18 cellular contexts compared by ENCODE assay signal in genomic region chr19:41919948-41920712, GRCh38. TPM values are rescaled to one million over a fixed set of nuclear protein-coding genes. Genes with fewer than 3 reads are reported as not detected.
A peak's percentile ranks its signal among the peaks of the same experiment; 100 is the strongest.
DNase-seq lines count a peak whose midpoint lies in the region; ATAC-seq, FAIRE-seq and TF ChIP-seq lines count a peak whose summit lies in the region.
"Had no signal": no experiment of that assay in that cellular context is flagged by ENCODE, and none has a peak within 500 bp of the region (broad histone marks: within the 10 kb centered on the region; RNA-seq: fewer than 3 reads in every experiment).

No MANE protein-coding gene starts in this region.

- no peaks in the 10 kb centered on the region for H3K36me3 Mint-ChIP-seq in astrocyte (ENCODE audit: low read depth, unreplicated experiment)
- no peaks in the 10 kb centered on the region for H3K36me3 Mint-ChIP-seq in glutamatergic neuron (ENCODE audit: unreplicated experiment)
- H3K36me3 Mint-ChIP-seq: CD8-positive, alpha-beta T cell; IgD-negative memory B cell had no signal

- H3K9me3 ChIP-seq in HepG2 (ENCODE audit: low read length) (no peaks in the 10 kb centered on the region), right lobe of liver (no peaks in the 10 kb centered on the region), astrocyte (ENCODE audit: insufficient read depth, low read depth, low read length) (peaks cover 14% of the 10 kb centered on the region), Peyer's patch (no peaks in the 10 kb centered on the region), sigmoid colon (no peaks in the 10 kb centered on the region)

- TF ChIP-seq POLR2A in HepG2 (IDR thresholded peaks at IDR 0.05; ENCODE audit: insufficient read depth in 1 of 2, low read depth in 2 of 2, low read length in 2 of 2) (no peak), right lobe of liver (IDR thresholded peaks at IDR 0.05) (no peak), Peyer's patch (IDR thresholded peaks at IDR 0.05) (no peak), sigmoid colon (IDR thresholded peaks at IDR 0.05) (no peak)

- intact Hi-C loops in HepG2 (cut with micrococcal nuclease; ENCODE audit: unreplicated experiment) (no loop called here), right lobe of liver (cut with DNase I) (no loop called here), sigmoid colon (cut with DNase I) (no loop called here)

- H3K9ac ChIP-seq in HepG2 (ENCODE audit: insufficient read depth, low read depth, low read length) = no peak overlapping the region
- no peak overlapping the region for H3K9ac ChIP-seq in astrocyte (ENCODE audit: low read length)

- FAIRE-seq in HepG2 (lab: Jason Lieb, UNC) (no peak), astrocyte (lab: Jason Lieb, UNC) (peak; percentile 50)

- in situ Hi-C loops in HepG2 (cut with HindIII; ENCODE audit: extremely low pct_ligation_motif_present, low pct_unique_long_range_greater_than_20kb) = no loop called here

- H3K4me2 ChIP-seq in HepG2 (ENCODE audit: low read depth, low read length) (no peak overlapping the region), astrocyte (ENCODE audit: low read length) (no peak overlapping the region)

- TF ChIP-seq RAD21 in HepG2 (CRISPR knock-in tag; IDR thresholded peaks at IDR 0.05) = no peak

- no peaks in the 10 kb centered on the region for H3K4me1 Mint-ChIP-seq in astrocyte (ENCODE audit: low read depth, unreplicated experiment)
- peaks cover 7% of the 10 kb centered on the region for H3K4me1 Mint-ChIP-seq in glutamatergic neuron (ENCODE audit: low read depth, unreplicated experiment)

- WGBS in HepG2 (ENCODE audit: low lambda C conversion rate) = 74% methylated on average over 20 of the region's 33 CpGs
- 63% methylated on average over 7 of the region's 33 CpGs for WGBS in right lobe of liver (ENCODE audit: insufficient coverage, low coverage, low lambda C conversion rate, missing lambda C conversion rate)
- 74 to 86% methylated on average over 33 of the region's 33 CpGs for WGBS in sigmoid colon, 2 donors

- H3K27ac ChIP-seq in HepG2 (ENCODE audit: extremely low read length, insufficient read depth, low read length) = no peak overlapping the region
- H3K27ac ChIP-seq in right lobe of liver = no peak overlapping the region
- no peak overlapping the region for H3K27ac ChIP-seq in astrocyte (ENCODE audit: low read depth, low read length)
- H3K27ac ChIP-seq in Peyer's patch = no peak overlapping the region
- H3K27ac ChIP-seq in sigmoid colon = no peak overlapping the region

- H3K27me3 Mint-ChIP-seq in astrocyte (ENCODE audit: low read depth, unreplicated experiment) = peaks cover 15% of the 10 kb centered on the region
- H3K27me3 Mint-ChIP-seq in glutamatergic neuron (ENCODE audit: unreplicated experiment) = peaks cover 9% of the 10 kb centered on the region

- H2AFZ ChIP-seq in HepG2 (ENCODE audit: low read length) (no peak overlapping the region), astrocyte (ENCODE audit: low read depth, low read length) (no peak overlapping the region)

- H3K4me3 ChIP-seq in HepG2 (replicated peaks in 1 of 3; ENCODE audit: insufficient read depth in 1 of 3, low read depth in 2 of 3, low read length in 3 of 3) = no peak overlapping the region
- no peak overlapping the region for H3K4me3 ChIP-seq in right lobe of liver
- no peak overlapping the region for H3K4me3 ChIP-seq in astrocyte (ENCODE audit: insufficient read depth, low read depth, low read length)
- no peak overlapping the region for H3K4me3 ChIP-seq in Peyer's patch
- no peak overlapping the region for H3K4me3 ChIP-seq in sigmoid colon

- no peaks in the 10 kb centered on the region for H3K4me1 ChIP-seq in HepG2 (ENCODE audit: insufficient read depth, low read length)
- no peaks in the 10 kb centered on the region for H3K4me1 ChIP-seq in right lobe of liver
- no peaks in the 10 kb centered on the region for H3K4me1 ChIP-seq in astrocyte (ENCODE audit: insufficient read depth, low read length)
- H3K4me1 ChIP-seq in Peyer's patch = peaks cover 0 to 8% (median 3%) of the 10 kb centered on the region in 4 donors
- H3K4me1 ChIP-seq in sigmoid colon = peaks cover 0 to 4% (median 3%) of the 10 kb centered on the region in 4 donors

- TF ChIP-seq EP300 in HepG2 (IDR thresholded peaks at IDR 0.05; ENCODE audit: low read depth in 2 of 2, low read length in 2 of 2) (no peak), HepG2 (CRISPR knock-in tag; IDR thresholded peaks at IDR 0.05; ENCODE audit: borderline replicate concordance) (no peak), sigmoid colon (IDR thresholded peaks at IDR 0.05) (no peak)

- no TSS peak for BruUV-seq in HepG2 (replicated peaks; lab: Mats Ljungman, UMichigan)

- H3K4me3 Mint-ChIP-seq in astrocyte (ENCODE audit: unreplicated experiment) (no peak overlapping the region), glutamatergic neuron (ENCODE audit: unreplicated experiment) (no peak overlapping the region)
- H3K4me3 Mint-ChIP-seq: B cell; CD8-positive, alpha-beta T cell; IgD-negative memory B cell had no signal

- POLR2A ChIA-PET in HepG2 (lab: Yijun Ruan, JAX) = no interaction called here

- H3K27me3 ChIP-seq in HepG2 (ENCODE audit: control insufficient read depth in 1 of 2, insufficient read depth in 2 of 2, low read length in 2 of 2) (peaks cover 0 to 40% of the 10 kb centered on the region in 2 experiments), right lobe of liver (peaks cover 0 to 8% of the 10 kb centered on the region in 2 donors), astrocyte (ENCODE audit: insufficient read depth, low read length) (peaks cover 88% of the 10 kb centered on the region), Peyer's patch (peaks cover 0 to 35% of the 10 kb centered on the region in 2 donors), sigmoid colon (peaks cover 47 to 98% (median 95%) of the 10 kb centered on the region in 3 donors)

- H3K36me3 ChIP-seq in HepG2 (replicated peaks in 1 of 2; ENCODE audit: control insufficient read depth in 1 of 2, insufficient read depth in 2 of 2, low read length in 2 of 2) = no peaks in the 10 kb centered on the region
- H3K36me3 ChIP-seq in right lobe of liver = no peaks in the 10 kb centered on the region
- no peaks in the 10 kb centered on the region for H3K36me3 ChIP-seq in astrocyte (ENCODE audit: insufficient read depth, low read length)
- no peaks in the 10 kb centered on the region for H3K36me3 ChIP-seq in Peyer's patch
- no peaks in the 10 kb centered on the region for H3K36me3 ChIP-seq in sigmoid colon

- H4K20me1 ChIP-seq in HepG2 (ENCODE audit: insufficient read depth, low read length) (no peaks in the 10 kb centered on the region), astrocyte (ENCODE audit: insufficient read depth, low read length) (peaks cover 17% of the 10 kb centered on the region)

- H3K27ac Mint-ChIP-seq in astrocyte (ENCODE audit: unreplicated experiment) (no peak overlapping the region), glutamatergic neuron (ENCODE audit: unreplicated experiment) (no peak overlapping the region)
- H3K27ac Mint-ChIP-seq: B cell; CD8-positive, alpha-beta T cell; IgD-negative memory B cell had no signal

- CTCF ChIA-PET in HepG2 (lab: Yijun Ruan, JAX; ENCODE audit: low intra/inter-chr PET ratio, low total read pairs) = no interaction called here

- no peak for ATAC-seq in HepG2
- no peak for ATAC-seq in right lobe of liver

- TF ChIP-seq CTCF in HepG2 (CRISPR knock-in tag; IDR thresholded peaks at IDR 0.05) (no peak), right lobe of liver (IDR thresholded peaks at IDR 0.05) (no peak), astrocyte (IDR thresholded peaks at IDR 0.05; ENCODE audit: insufficient read depth, low read depth, low read length) (no peak), glutamatergic neuron (IDR thresholded peaks at IDR 0.05; ENCODE audit: partially characterized antibody, unreplicated experiment) (no peak), Peyer's patch (IDR thresholded peaks at IDR 0.05) (no peak), sigmoid colon (IDR thresholded peaks at IDR 0.05) (no peak)

- peaks cover 4% of the 10 kb centered on the region for H3K9me3 Mint-ChIP-seq in astrocyte (ENCODE audit: unreplicated experiment)
- peaks cover 9% of the 10 kb centered on the region for H3K9me3 Mint-ChIP-seq in glutamatergic neuron (ENCODE audit: unreplicated experiment)
- H3K9me3 Mint-ChIP-seq: CD8-positive, alpha-beta T cell; IgD-negative memory B cell had no signal

- H3K79me2 ChIP-seq in HepG2 (ENCODE audit: insufficient read depth, low read length) = no peaks in the 10 kb centered on the region
- H3K79me2 ChIP-seq in astrocyte (ENCODE audit: insufficient read depth, low read length) = no peaks in the 10 kb centered on the region

- DNase-seq in HepG2 (ENCODE audit: low spot score) (no peak), right lobe of liver (no peak), astrocyte (ENCODE audit: low read depth) (no peak), glutamatergic neuron (peak; percentile 10), Peyer's patch (no peak), OCI-M1 (lab: John Stamatoyannopoulos, UW) (no peak), sigmoid colon (no peak)
- DNase-seq: CD8-positive, alpha-beta T cell; DND-41; GF-D8; NCI-H1436; NCI-H2081 treated with DMSO at 0.1 percent for 48 hours; NCI-H524 treated with DMSO at 0.1 percent for 48 hours; NK-92 treated with Interleukin-12 subunit alpha and Interleukin-12 subunit beta, amount 100 ng/mL, for 24 hours had no signal

RNA-seq across cellular contexts. Expression of gene ERFL, which starts 8.1 kb away (rescaled TPM):
- total RNA-seq in HepG2 (2016; rRNA removed; fragmentation: Illumina TruSeq; extraction: Trizol) (not detected in 2 replicates), right lobe of liver (not detected), astrocyte (0.36 and 0.41 TPM in 2 replicates), glutamatergic neuron (ENCODE audit: unreplicated experiment) (1.6 TPM), Peyer's patch (1 to 10 TPM in 2 of 4 donors, under 1 TPM in 1, not detected in 1; 0.94 to 1.7 (median 1.7) TPM), sigmoid colon (not detected)
- not detected in 2 replicates for total RNA-seq in HepG2 (2016; cell fraction: cytosol; rRNA removed; fragmentation: Illumina TruSeq; extraction: Trizol; ENCODE audit: low read depth)
- total RNA-seq in HepG2 (2016; cell fraction: insoluble cytoplasmic fraction; rRNA removed; fragmentation: Illumina TruSeq; extraction: Trizol) = not detected in 2 replicates
- total RNA-seq in HepG2 (2016; cell fraction: membrane; rRNA removed; fragmentation: Illumina TruSeq; extraction: Trizol) = not detected in 2 replicates
- total RNA-seq in HepG2 (2016; cell fraction: nucleus; rRNA removed; fragmentation: Illumina TruSeq; extraction: Trizol) = not detected in 2 replicates
- polyA plus RNA-seq in HepG2 (2011; rRNA removed) (not detected in 2 replicates), sigmoid colon (1 to 10 TPM in 1 of 3 donors, not detected in 2; 1.3 TPM)
- polyA plus RNA-seq in HepG2 (2011; cell fraction: cytosol; rRNA removed) = 0.03 TPM in 1 of 2 replicates, not detected in the other
- polyA plus RNA-seq in HepG2 (2011; cell fraction: nucleus; rRNA removed) = not detected in 2 replicates
- 0.07 TPM in 1 of 2 replicates, not detected in the other for polyA plus RNA-seq in HepG2 (2012)
- polyA plus RNA-seq in HepG2 (2016; cell fraction: cytosol; fragmentation: Illumina TruSeq; extraction: Trizol; ENCODE audit: low read depth) = not detected in 2 replicates
- polyA plus RNA-seq in HepG2 (2016; cell fraction: insoluble cytoplasmic fraction; fragmentation: Illumina TruSeq; extraction: Trizol; ENCODE audit: low read depth) = not detected in 2 replicates
- polyA plus RNA-seq in HepG2 (2016; cell fraction: membrane; fragmentation: Illumina TruSeq; extraction: Trizol; ENCODE audit: low read depth) = not detected in 2 replicates
- not detected in 2 replicates for polyA plus RNA-seq in HepG2 (2016; cell fraction: nucleus; fragmentation: Illumina TruSeq; extraction: Trizol; ENCODE audit: insufficient read depth, low read depth)
- not detected in 2 replicates for polyA minus RNA-seq in HepG2 (2011; rRNA and poly(A)+ RNA removed; ENCODE audit: low replicate concordance)
- polyA minus RNA-seq in HepG2 (2011; cell fraction: cytosol; rRNA and poly(A)+ RNA removed) = not detected in 2 replicates
- not detected in 2 replicates for polyA minus RNA-seq in HepG2 (2011; cell fraction: nucleus; rRNA and poly(A)+ RNA removed)
- total RNA-seq: H7, SK-MEL-5 had no signal
- polyA plus RNA-seq: IgD-negative memory B cell had no signal

RNA-seq across cellular contexts. Expression of gene ARHGEF1, which starts 37.1 kb away (rescaled TPM):
- total RNA-seq in HepG2 (2016; rRNA removed; fragmentation: Illumina TruSeq; extraction: Trizol) = 26.2 and 34.7 TPM in 2 replicates
- total RNA-seq in HepG2 (2016; cell fraction: cytosol; rRNA removed; fragmentation: Illumina TruSeq; extraction: Trizol; ENCODE audit: low read depth) = 6.5 and 9.6 TPM in 2 replicates
- 16.1 and 36.8 TPM in 2 replicates for total RNA-seq in HepG2 (2016; cell fraction: insoluble cytoplasmic fraction; rRNA removed; fragmentation: Illumina TruSeq; extraction: Trizol)
- total RNA-seq in HepG2 (2016; cell fraction: membrane; rRNA removed; fragmentation: Illumina TruSeq; extraction: Trizol) = 10.4 and 11.0 TPM in 2 replicates
- total RNA-seq in HepG2 (2016; cell fraction: nucleus; rRNA removed; fragmentation: Illumina TruSeq; extraction: Trizol) = 28.3 and 29.2 TPM in 2 replicates
- 33.1 and 33.7 TPM in 2 replicates for polyA plus RNA-seq in HepG2 (2011; rRNA removed)
- 20.2 and 33.5 TPM in 2 replicates for polyA plus RNA-seq in HepG2 (2011; cell fraction: cytosol; rRNA removed)
- polyA plus RNA-seq in HepG2 (2011; cell fraction: nucleus; rRNA removed) = 215 and 292 TPM in 2 replicates
- 33.2 and 34.0 TPM in 2 replicates for polyA plus RNA-seq in HepG2 (2012)
- polyA plus RNA-seq in HepG2 (2016; cell fraction: cytosol; fragmentation: Illumina TruSeq; extraction: Trizol; ENCODE audit: low read depth) = 3.8 and 4.4 TPM in 2 replicates
- 20.7 and 29.5 TPM in 2 replicates for polyA plus RNA-seq in HepG2 (2016; cell fraction: insoluble cytoplasmic fraction; fragmentation: Illumina TruSeq; extraction: Trizol; ENCODE audit: low read depth)
- 7.4 and 8.4 TPM in 2 replicates for polyA plus RNA-seq in HepG2 (2016; cell fraction: membrane; fragmentation: Illumina TruSeq; extraction: Trizol; ENCODE audit: low read depth)
- polyA plus RNA-seq in HepG2 (2016; cell fraction: nucleus; fragmentation: Illumina TruSeq; extraction: Trizol; ENCODE audit: insufficient read depth, low read depth) = 90.2 and 102 TPM in 2 replicates
- 15.9 and 39.4 TPM in 2 replicates for polyA minus RNA-seq in HepG2 (2011; rRNA and poly(A)+ RNA removed; ENCODE audit: low replicate concordance)
- polyA minus RNA-seq in HepG2 (2011; cell fraction: cytosol; rRNA and poly(A)+ RNA removed) = 16.3 and 26.4 TPM in 2 replicates
- polyA minus RNA-seq in HepG2 (2011; cell fraction: nucleus; rRNA and poly(A)+ RNA removed) = 29.6 and 31.9 TPM in 2 replicates
- total RNA-seq in right lobe of liver = 10 to 100 TPM; 25.3 to 39.7 (median 30.2) TPM
- 69.8 and 73.1 TPM in 2 replicates for total RNA-seq in astrocyte
- 78.7 TPM for total RNA-seq in glutamatergic neuron (ENCODE audit: unreplicated experiment)
- total RNA-seq in Peyer's patch = 100 to 1,000 TPM in 3 of 4 donors, 10 to 100 TPM in 1; 90.0 to 368 (median 148) TPM
- total RNA-seq in sigmoid colon = 10 to 100 TPM; 31.8 to 65.4 (median 34.8) TPM
- polyA plus RNA-seq in sigmoid colon = 100 to 1,000 TPM in 1 of 3 donors, 10 to 100 TPM in 2; 30.5 to 151 (median 45.0) TPM

RNA-seq across cellular contexts. Expression of gene RABAC1, which starts 39.0 kb away (rescaled TPM):
- total RNA-seq in HepG2 (2016; rRNA removed; fragmentation: Illumina TruSeq; extraction: Trizol) = 20.7 and 37.4 TPM in 2 replicates
- 32.7 and 40.5 TPM in 2 replicates for total RNA-seq in HepG2 (2016; cell fraction: cytosol; rRNA removed; fragmentation: Illumina TruSeq; extraction: Trizol; ENCODE audit: low read depth)
- total RNA-seq in HepG2 (2016; cell fraction: insoluble cytoplasmic fraction; rRNA removed; fragmentation: Illumina TruSeq; extraction: Trizol) = 21.9 and 38.8 TPM in 2 replicates
- total RNA-seq in HepG2 (2016; cell fraction: membrane; rRNA removed; fragmentation: Illumina TruSeq; extraction: Trizol) = 24.1 and 26.6 TPM in 2 replicates
- total RNA-seq in HepG2 (2016; cell fraction: nucleus; rRNA removed; fragmentation: Illumina TruSeq; extraction: Trizol) = 28.4 and 29.8 TPM in 2 replicates
- polyA plus RNA-seq in HepG2 (2011; rRNA removed) = 74.0 and 91.2 TPM in 2 replicates
- 112 and 172 TPM in 2 replicates for polyA plus RNA-seq in HepG2 (2011; cell fraction: cytosol; rRNA removed)
- polyA plus RNA-seq in HepG2 (2011; cell fraction: nucleus; rRNA removed) = 93.5 and 96.2 TPM in 2 replicates
- 38.2 and 66.0 TPM in 2 replicates for polyA plus RNA-seq in HepG2 (2012)
- polyA plus RNA-seq in HepG2 (2016; cell fraction: cytosol; fragmentation: Illumina TruSeq; extraction: Trizol; ENCODE audit: low read depth) = 34.2 and 39.3 TPM in 2 replicates
- 20.0 and 22.5 TPM in 2 replicates for polyA plus RNA-seq in HepG2 (2016; cell fraction: insoluble cytoplasmic fraction; fragmentation: Illumina TruSeq; extraction: Trizol; ENCODE audit: low read depth)
- polyA plus RNA-seq in HepG2 (2016; cell fraction: membrane; fragmentation: Illumina TruSeq; extraction: Trizol; ENCODE audit: low read depth) = 21.0 and 26.9 TPM in 2 replicates
- 52.4 and 53.1 TPM in 2 replicates for polyA plus RNA-seq in HepG2 (2016; cell fraction: nucleus; fragmentation: Illumina TruSeq; extraction: Trizol; ENCODE audit: insufficient read depth, low read depth)
- 32.5 and 96.8 TPM in 2 replicates for polyA minus RNA-seq in HepG2 (2011; rRNA and poly(A)+ RNA removed; ENCODE audit: low replicate concordance)
- polyA minus RNA-seq in HepG2 (2011; cell fraction: cytosol; rRNA and poly(A)+ RNA removed) = 26.4 and 26.8 TPM in 2 replicates
- polyA minus RNA-seq in HepG2 (2011; cell fraction: nucleus; rRNA and poly(A)+ RNA removed) = 21.6 and 26.0 TPM in 2 replicates
- total RNA-seq in right lobe of liver = 100 to 1,000 TPM in 2 of 6 experiments, 10 to 100 TPM in 4; 53.6 to 124 (median 75.8) TPM
- 257 and 278 TPM in 2 replicates for total RNA-seq in astrocyte
- 139 TPM for total RNA-seq in glutamatergic neuron (ENCODE audit: unreplicated experiment)
- 100 to 1,000 TPM in 3 of 4 donors, 10 to 100 TPM in 1; 81.7 to 146 (median 124) TPM for total RNA-seq in Peyer's patch
- total RNA-seq in sigmoid colon = 100 to 1,000 TPM; 128 to 255 (median 180) TPM
- 100 to 1,000 TPM; 139 to 236 (median 170) TPM for polyA plus RNA-seq in sigmoid colon

RNA-seq across cellular contexts. Expression of gene CD79A, which starts 43.1 kb away (rescaled TPM):
- total RNA-seq in HepG2 (2016; rRNA removed; fragmentation: Illumina TruSeq; extraction: Trizol) = 0.27 and 0.33 TPM in 2 replicates
- total RNA-seq in HepG2 (2016; cell fraction: cytosol; rRNA removed; fragmentation: Illumina TruSeq; extraction: Trizol; ENCODE audit: low read depth) = 0.26 and 0.51 TPM in 2 replicates
- 0.24 and 0.37 TPM in 2 replicates for total RNA-seq in HepG2 (2016; cell fraction: insoluble cytoplasmic fraction; rRNA removed; fragmentation: Illumina TruSeq; extraction: Trizol)
- 0.62 TPM in 1 of 2 replicates, not detected in the other for total RNA-seq in HepG2 (2016; cell fraction: membrane; rRNA removed; fragmentation: Illumina TruSeq; extraction: Trizol)
- 0.40 TPM in 1 of 2 replicates, not detected in the other for total RNA-seq in HepG2 (2016; cell fraction: nucleus; rRNA removed; fragmentation: Illumina TruSeq; extraction: Trizol)
- polyA plus RNA-seq in HepG2 (2011; rRNA removed) = 0.24 and 0.30 TPM in 2 replicates
- 0.44 and 0.52 TPM in 2 replicates for polyA plus RNA-seq in HepG2 (2011; cell fraction: cytosol; rRNA removed)
- polyA plus RNA-seq in HepG2 (2011; cell fraction: nucleus; rRNA removed) = 0.31 and 0.51 TPM in 2 replicates
- 0.25 TPM in 1 of 2 replicates, not detected in the other for polyA plus RNA-seq in HepG2 (2012)
- 0.21 and 0.44 TPM in 2 replicates for polyA plus RNA-seq in HepG2 (2016; cell fraction: cytosol; fragmentation: Illumina TruSeq; extraction: Trizol; ENCODE audit: low read depth)
- 0.49 and 0.52 TPM in 2 replicates for polyA plus RNA-seq in HepG2 (2016; cell fraction: insoluble cytoplasmic fraction; fragmentation: Illumina TruSeq; extraction: Trizol; ENCODE audit: low read depth)
- 0.69 and 1.1 TPM in 2 replicates for polyA plus RNA-seq in HepG2 (2016; cell fraction: membrane; fragmentation: Illumina TruSeq; extraction: Trizol; ENCODE audit: low read depth)
- polyA plus RNA-seq in HepG2 (2016; cell fraction: nucleus; fragmentation: Illumina TruSeq; extraction: Trizol; ENCODE audit: insufficient read depth, low read depth) = 0.78 and 0.95 TPM in 2 replicates
- 0.26 and 0.84 TPM in 2 replicates for polyA minus RNA-seq in HepG2 (2011; rRNA and poly(A)+ RNA removed; ENCODE audit: low replicate concordance)
- 0.49 TPM in 1 of 2 replicates, not detected in the other for polyA minus RNA-seq in HepG2 (2011; cell fraction: cytosol; rRNA and poly(A)+ RNA removed)
- not detected in 2 replicates for polyA minus RNA-seq in HepG2 (2011; cell fraction: nucleus; rRNA and poly(A)+ RNA removed)
- total RNA-seq in right lobe of liver = under 1 TPM in 4 of 6 experiments, not detected in 2; 0.18 to 0.71 (median 0.39) TPM
- 0.30 and 0.41 TPM in 2 replicates for total RNA-seq in astrocyte
- total RNA-seq in glutamatergic neuron (ENCODE audit: unreplicated experiment) = not detected
- total RNA-seq in Peyer's patch = 10 to 100 TPM in 1 of 4 donors, 1 to 10 TPM in 3; 2.8 to 65.2 (median 4.2) TPM
- total RNA-seq in sigmoid colon = not detected
- 100 to 1,000 TPM in 1 of 3 donors, 1 to 10 TPM in 2; 1.8 to 169 (median 3.6) TPM for polyA plus RNA-seq in sigmoid colon
- total RNA-seq: H7 had no signal
